Comparison of ENCODE assay signal across 19 cellular contexts in genomic region chr15:63917588-63918316, GRCh38.
DNase-seq lines count a peak whose midpoint lies in the region; ATAC-seq, FAIRE-seq and TF ChIP-seq lines count a peak whose summit lies in the region.
"Had no signal": no experiment of that assay in that cellular context is flagged by ENCODE, and none has a peak within 500 bp of the region (broad histone marks: within the 10 kb centered on the region; RNA-seq: fewer than 3 reads in every experiment).

No MANE protein-coding gene starts in this region.

- H3K27ac ChIP-seq in right cardiac atrium (ENCODE audit: low read length): peak overlapping the region; percentile 39
- H3K27ac ChIP-seq: GM23248, HL-60, Peyer's patch had no signal

- H3K4me1 Mint-ChIP-seq in osteocyte (ENCODE audit: unreplicated experiment): peaks cover 85% of the 10 kb centered on the region

- intact Hi-C loops in left cardiac atrium (cut with DNase I) (loop anchor here in 1 of 2 donors (10.0 kb wide), 1 partner anchor 127 kb away; the partner anchor contains the start of gene DAPK2), cardiac septum (cut with DNase I) (loop anchor here (5.0 kb wide), 1 partner anchor 130 kb away; the partner anchor contains the start of gene DAPK2), right cardiac atrium (cut with DNase I) (no loop called here)

- peak overlapping the region; percentile 64 for H3K27ac Mint-ChIP-seq in osteocyte (ENCODE audit: unreplicated experiment)
- H3K27ac Mint-ChIP-seq: CD4-positive, alpha-beta T cell; HFFc6 had no signal

- H3K36me3 Mint-ChIP-seq in osteocyte (ENCODE audit: unreplicated experiment): peaks cover 3% of the 10 kb centered on the region

- FAIRE-seq in RCC 7860 (lab: Jason Lieb, UNC): no peak
- FAIRE-seq: GM19239 had no signal

- no peak overlapping the region for H3K4me3 Mint-ChIP-seq in osteocyte (ENCODE audit: unreplicated experiment)
- H3K4me3 Mint-ChIP-seq: CD4-positive, alpha-beta T cell; HFFc6 had no signal

- no peak overlapping the region for H3K4me3 ChIP-seq in right cardiac atrium (ENCODE audit: low read length)
- H3K4me3 ChIP-seq: GM23248, Peyer's patch had no signal

- 63% methylated on average over 8 of the region's 8 CpGs for WGBS in right cardiac atrium

- no peak for TF ChIP-seq CTCF in osteocyte (IDR thresholded peaks at IDR 0.05)

- H3K9me3 ChIP-seq in right cardiac atrium (ENCODE audit: control insufficient read depth, low read length): no peaks in the 10 kb centered on the region
- H3K9me3 ChIP-seq: Peyer's patch had no signal

- no peaks in the 10 kb centered on the region for H3K27me3 Mint-ChIP-seq in osteocyte (ENCODE audit: unreplicated experiment)
- H3K27me3 Mint-ChIP-seq: CD4-positive, alpha-beta T cell had no signal

- H3K9me3 Mint-ChIP-seq in osteocyte (ENCODE audit: unreplicated experiment): peaks cover 3% of the 10 kb centered on the region
- H3K9me3 Mint-ChIP-seq: CD4-positive, alpha-beta T cell; HFFc6 had no signal

- DNase-seq in left cardiac atrium (peak; percentile 45), cardiac septum (ENCODE audit: low spot score) (no peak), right cardiac atrium (peak; percentile 49 to 72 (median 68)), osteocyte (ENCODE audit: extremely low spot score, unreplicated experiment) (no peak), cerebellar cortex (ENCODE audit: low spot score) (no peak), RCC 7860 (ENCODE audit: low spot score) (no peak)
- DNase-seq in activated CD4-positive, alpha-beta T cell treated with anti-CD3 and anti-CD28 coated beads for 48 hours: no peak
- DNase-seq: CD4-positive, alpha-beta T cell; DND-41; GDM1; GM23248; HFFc6; KBM-7; NCI-H187; Peyer's patch; SIG-M5 had no signal

- H3K4me1 ChIP-seq in right cardiac atrium (ENCODE audit: control insufficient read depth, insufficient read depth, low read length): no peaks in the 10 kb centered on the region
- H3K4me1 ChIP-seq: Peyer's patch had no signal

- no peaks in the 10 kb centered on the region for H3K27me3 ChIP-seq in right cardiac atrium (ENCODE audit: control insufficient read depth, insufficient read depth)
- H3K27me3 ChIP-seq: Peyer's patch had no signal

- ATAC-seq in left cardiac atrium (no peak), right cardiac atrium (peak in 1 of 2 donors; percentile 29), HG02852 (IDR thresholded peaks at IDR 0.05; ENCODE audit: unreplicated experiment) (no peak)

Comparison
In these comparisons a context has a peak if more than half of its experiments do, and no peak if none do; other contexts are left out.
1. DNase-seq: peak in left cardiac atrium (single experiment) and right cardiac atrium (3 of 3); none in cardiac septum (single experiment), osteocyte (single experiment), cerebellar cortex (single experiment), RCC 7860 (single experiment) and activated CD4-positive, alpha-beta T cell treated with anti-CD3 and anti-CD28 coated beads for 48 hours (single experiment).